Comparison of ENCODE assay signal across 22 cellular contexts in genomic region chr2:232240896-232241295, GRCh38.
DNase-seq lines count a peak whose midpoint lies in the region; ATAC-seq lines count a peak whose summit lies in the region.
"Had no signal": no experiment of that assay in that cellular context is flagged by ENCODE, and none has a peak within 500 bp of the region (broad histone marks: within the 10 kb centered on the region; RNA-seq: fewer than 3 reads in every experiment).

No MANE protein-coding gene starts in this region.

- no peaks in the 10 kb centered on the region for H3K9me3 Mint-ChIP-seq in activated naive CD4-positive, alpha-beta T cell treated with anti-CD3 and anti-CD28 coated beads, Interleukin-2, amount 50 U/mL, for 72 hours
- H3K9me3 Mint-ChIP-seq in activated naive CD8-positive, alpha-beta T cell treated with anti-CD3 and anti-CD28 coated beads for 36 hours, result no peaks in the 10 kb centered on the region
- H3K9me3 Mint-ChIP-seq in stimulated activated naive CD8-positive, alpha-beta T cell treated with anti-CD3 and anti-CD28 coated beads, Interleukin-15, amount 100 ng/mL, for 72 hours, result no peaks in the 10 kb centered on the region
- H3K9me3 Mint-ChIP-seq: central memory CD8-positive, alpha-beta T cell; IgD-negative memory B cell; immature natural killer cell; stimulated activated memory B cell treated with anti-CD40 and anti-IgM and Interleukin-4, amounts not matched to agents 10 μg/mL and 1 μg/mL and 100 μg/mL, for 72 hours; T-helper 2 cell treated with Interferon-gamma antibody and Interleukin-4, amounts not matched to agents 5 μg/mL and 100 μg/mL, for 36 hours had no signal

- no peak for DNase-seq in activated naive CD4-positive, alpha-beta T cell treated with anti-CD3 and anti-CD28 coated beads, Interleukin-2, amount 50 U/mL, for 72 hours (ENCODE audit: low spot score in 2 of 2)
- DNase-seq in activated naive CD4-positive, alpha-beta T cell (lab: John Stamatoyannopoulos, UW), result no peak
- DNase-seq in activated naive CD8-positive, alpha-beta T cell treated with anti-CD3 and anti-CD28 coated beads for 36 hours, result no peak
- peak; percentile 41 for DNase-seq in islet precursor cell
- no peak for DNase-seq in stimulated activated naive CD8-positive, alpha-beta T cell treated with anti-CD3 and anti-CD28 coated beads, Interleukin-15, amount 100 ng/mL, for 72 hours
- no peak for DNase-seq in cerebellum (ENCODE audit: low spot score)
- DNase-seq in HUDEP-2 (lab: John Stamatoyannopoulos, UW; ENCODE audit: unreplicated experiment in 76 of 76), result no peak
- DNase-seq: activated effector memory CD4-positive, alpha-beta T cell treated with Interleukin-2 at 50 U/mL for 16 hours; foreskin melanocyte; HCEC 1CT; immature natural killer cell; NCI-H1417; NCI-H2107; NCI-H510A; Peyer's patch; tibial artery; WERI-Rb-1 had no signal

- ATAC-seq in activated naive CD4-positive, alpha-beta T cell treated with anti-CD3 and anti-CD28 coated beads, Interleukin-2, amount 50 U/mL, for 72 hours, result no peak
- ATAC-seq in stimulated activated naive CD8-positive, alpha-beta T cell treated with anti-CD3 and anti-CD28 coated beads, Interleukin-15, amount 100 ng/mL, for 72 hours, result no peak
- no peak for ATAC-seq in GM21717 (IDR thresholded peaks at IDR 0.05; ENCODE audit: unreplicated experiment)
- ATAC-seq: stimulated activated memory B cell treated with anti-CD40 and anti-IgM and Interleukin-4, amounts not matched to agents 10 μg/mL and 1 μg/mL and 100 μg/mL, for 72 hours had no signal

- H3K27me3 Mint-ChIP-seq in activated naive CD8-positive, alpha-beta T cell treated with anti-CD3 and anti-CD28 coated beads for 36 hours, result no peaks in the 10 kb centered on the region
- no peaks in the 10 kb centered on the region for H3K27me3 Mint-ChIP-seq in stimulated activated naive CD8-positive, alpha-beta T cell treated with anti-CD3 and anti-CD28 coated beads, Interleukin-15, amount 100 ng/mL, for 72 hours
- H3K27me3 Mint-ChIP-seq: central memory CD8-positive, alpha-beta T cell; IgD-negative memory B cell; stimulated activated memory B cell treated with anti-CD40 and anti-IgM and Interleukin-4, amounts not matched to agents 10 μg/mL and 1 μg/mL and 100 μg/mL, for 72 hours had no signal

- H3K36me3 Mint-ChIP-seq in activated naive CD4-positive, alpha-beta T cell treated with anti-CD3 and anti-CD28 coated beads, Interleukin-2, amount 50 U/mL, for 72 hours, result peaks cover 0 to 20% of the 10 kb centered on the region in 2 donors
- peaks cover 19% of the 10 kb centered on the region for H3K36me3 Mint-ChIP-seq in activated naive CD8-positive, alpha-beta T cell treated with anti-CD3 and anti-CD28 coated beads for 36 hours

- H3K4me3 Mint-ChIP-seq in activated naive CD8-positive, alpha-beta T cell treated with anti-CD3 and anti-CD28 coated beads for 36 hours, result no peak overlapping the region
- H3K4me3 Mint-ChIP-seq in stimulated activated naive CD8-positive, alpha-beta T cell treated with anti-CD3 and anti-CD28 coated beads, Interleukin-15, amount 100 ng/mL, for 72 hours, result peak overlapping the region; percentile 21 to 65
- H3K4me3 Mint-ChIP-seq: central memory CD8-positive, alpha-beta T cell; IgD-negative memory B cell; immature natural killer cell; stimulated activated memory B cell treated with anti-CD40 and anti-IgM and Interleukin-4, amounts not matched to agents 10 μg/mL and 1 μg/mL and 100 μg/mL, for 72 hours; T-helper 2 cell treated with Interferon-gamma antibody and Interleukin-4, amounts not matched to agents 5 μg/mL and 100 μg/mL, for 36 hours had no signal

- H3K4me1 Mint-ChIP-seq in activated naive CD8-positive, alpha-beta T cell treated with anti-CD3 and anti-CD28 coated beads for 36 hours, result peaks cover 36% of the 10 kb centered on the region
- peaks cover 49% of the 10 kb centered on the region for H3K4me1 Mint-ChIP-seq in stimulated activated naive CD8-positive, alpha-beta T cell treated with anti-CD3 and anti-CD28 coated beads, Interleukin-15, amount 100 ng/mL, for 72 hours
- H3K4me1 Mint-ChIP-seq: IgD-negative memory B cell; stimulated activated memory B cell treated with anti-CD40 and anti-IgM and Interleukin-4, amounts not matched to agents 10 μg/mL and 1 μg/mL and 100 μg/mL, for 72 hours had no signal

- peak overlapping the region; percentile 87 to 93 for H3K27ac Mint-ChIP-seq in activated naive CD4-positive, alpha-beta T cell treated with anti-CD3 and anti-CD28 coated beads, Interleukin-2, amount 50 U/mL, for 72 hours
- H3K27ac Mint-ChIP-seq in activated naive CD8-positive, alpha-beta T cell treated with anti-CD3 and anti-CD28 coated beads for 36 hours, result peak overlapping the region; percentile 87
- peak overlapping the region; percentile 43 to 94 for H3K27ac Mint-ChIP-seq in stimulated activated naive CD8-positive, alpha-beta T cell treated with anti-CD3 and anti-CD28 coated beads, Interleukin-15, amount 100 ng/mL, for 72 hours
- H3K27ac Mint-ChIP-seq: IgD-negative memory B cell; stimulated activated memory B cell treated with anti-CD40 and anti-IgM and Interleukin-4, amounts not matched to agents 10 μg/mL and 1 μg/mL and 100 μg/mL, for 72 hours; T-helper 2 cell treated with Interferon-gamma antibody and Interleukin-4, amounts not matched to agents 5 μg/mL and 100 μg/mL, for 36 hours had no signal
